In genomic region chr5:32143991-32144636, GRCh38 we compare ENCODE assay signal across 17 cellular contexts. TPM values are rescaled to one million over a fixed set of nuclear protein-coding genes. Genes with fewer than 3 reads are reported as not detected.
DNase-seq lines count a peak whose midpoint lies in the region; ATAC-seq, FAIRE-seq and TF ChIP-seq lines count a peak whose summit lies in the region.
"Had no signal": no experiment of that assay in that cellular context is flagged by ENCODE, and none has a peak within 500 bp of the region (broad histone marks: within the 10 kb centered on the region; RNA-seq: fewer than 3 reads in every experiment).

No MANE protein-coding gene starts in this region.

- no peak overlapping the region for H3K14ac ChIP-seq in H1 (ENCODE audit: insufficient read length)

- H3K79me2 ChIP-seq in H1 (ENCODE audit: control insufficient read depth in 1 of 2, insufficient read depth in 2 of 2, low read length in 2 of 2) (peaks cover 5 to 82% of the 10 kb centered on the region in 2 experiments), smooth muscle cell (ENCODE audit: low read depth) (peaks cover 83% of the 10 kb centered on the region)

- no peak overlapping the region for H3K4ac ChIP-seq in H1 (replicated peaks; ENCODE audit: insufficient read length, low read depth, low read length)

- no peaks in the 10 kb centered on the region for H3K79me1 ChIP-seq in H1 (ENCODE audit: low read depth, low read length)

- H3K56ac ChIP-seq in H1 (replicated peaks; ENCODE audit: insufficient read length, low read depth, low read length), result no peak overlapping the region

- no peaks in the 10 kb centered on the region for H3K27me3 ChIP-seq in heart left ventricle
- peaks cover 0 to 1% (median 0%) of the 10 kb centered on the region in 4 experiments; a peak in 1 of 7 replicates for H3K27me3 ChIP-seq in H1 (replicated peaks in 1 of 4; ENCODE audit: control insufficient read depth in 3 of 4, extremely low read depth in 1 of 4, insufficient read depth in 3 of 4, low read length in 3 of 4)
- H3K27me3 ChIP-seq in smooth muscle cell (ENCODE audit: low read depth), result no peaks in the 10 kb centered on the region
- H3K27me3 ChIP-seq: foreskin keratinocyte had no signal

- H3K23ac ChIP-seq in H1 (ENCODE audit: insufficient read length), result no peak overlapping the region

- H3K4me3 ChIP-seq in heart left ventricle, result no peak overlapping the region
- no peak overlapping the region for H3K4me3 ChIP-seq in H1 (ENCODE audit: extremely low read depth in 1 of 4, insufficient read depth in 2 of 4, low read depth in 3 of 4, low read length in 4 of 4)
- H3K4me3 ChIP-seq in smooth muscle cell, result no peak overlapping the region

- ATAC-seq in heart left ventricle (peak in 2 of 4 donors; percentile 8 to 13), Right ventricle myocardium superior (ENCODE audit: poor library complexity) (no peak), GM21723 (IDR thresholded peaks at IDR 0.05; ENCODE audit: unreplicated experiment) (no peak), HG03159 (IDR thresholded peaks at IDR 0.05; ENCODE audit: unreplicated experiment) (no peak)
- ATAC-seq: T-cell had no signal

- peak overlapping the region in 7 of 12 donors; percentile 1 to 52 (median 40) for H3K27ac ChIP-seq in heart left ventricle
- no peak overlapping the region for H3K27ac ChIP-seq in H1 (ENCODE audit: low read depth, low read length)
- H3K27ac ChIP-seq in smooth muscle cell (ENCODE audit: low read depth), result peak overlapping the region; percentile 56
- H3K27ac ChIP-seq: foreskin keratinocyte had no signal

- no peak for TF ChIP-seq EP300 in H1 (IDR thresholded peaks at IDR 0.05; ENCODE audit: borderline replicate concordance in 1 of 2, low read depth in 2 of 2, low read length in 2 of 2)

- TF ChIP-seq POLR2A in heart left ventricle (IDR thresholded peaks at IDR 0.05) (no peak), H1 (IDR thresholded peaks at IDR 0.05; ENCODE audit: control extremely low read depth in 1 of 2, low read depth in 2 of 2, low read length in 2 of 2) (no peak)

- no peak overlapping the region for H2BK15ac ChIP-seq in H1 (ENCODE audit: low read length)

- CTCF ChIA-PET in H1 (lab: Charles Lee; ENCODE audit: partially characterized antibody), result interaction anchor here (0.8 kb wide), 1 partner anchor 86 kb away, joined by 4 read pairs; no protein-coding TSS in a partner anchor

- no peak overlapping the region for H2BK5ac ChIP-seq in H1 (ENCODE audit: low read depth, low read length)

- POLR2A ChIA-PET in H1 (lab: Charles Lee; ENCODE audit: partially characterized antibody), result interaction anchor here (1.2 kb wide), 3 partner anchors 9 to 29 kb away, joined by 3 to 4 read pairs (median 3); no protein-coding TSS in a partner anchor

- no peak overlapping the region for H4K5ac ChIP-seq in H1 (ENCODE audit: insufficient read length, low read depth, low read length)

- H2BK120ac ChIP-seq in H1 (replicated peaks; ENCODE audit: low read depth, low read length), result no peak overlapping the region

- H3K9me3 ChIP-seq in heart left ventricle (no peaks in the 10 kb centered on the region), H1 (ENCODE audit: insufficient read depth in 2 of 2, low read depth in 1 of 2, low read length in 1 of 2) (peaks cover 0 to 6% of the 10 kb centered on the region in 2 experiments; a peak in 1 of 4 replicates), smooth muscle cell (replicated peaks; ENCODE audit: low read depth) (no peaks in the 10 kb centered on the region)

- TF ChIP-seq CTCF in heart left ventricle (IDR thresholded peaks at IDR 0.05) (no peak), H1 (IDR thresholded peaks at IDR 0.05; ENCODE audit: control extremely low read depth in 1 of 3, insufficient read depth in 1 of 3, low read depth in 1 of 3, low read length in 3 of 3) (no peak), smooth muscle cell (IDR thresholded peaks at IDR 0.05; ENCODE audit: borderline replicate concordance, insufficient read depth, poor library complexity, severe bottlenecking) (no peak)

- no peak for FAIRE-seq in H1 (lab: Jason Lieb, UNC)
- FAIRE-seq: urothelium cell line had no signal

- no peak for TF ChIP-seq RAD21 in H1 (IDR thresholded peaks at IDR 0.05 in 1 of 2, conservative IDR thresholded peaks at IDR 0.05 in 1 of 2; ENCODE audit: low read depth in 2 of 2, low read length in 2 of 2)

- no peak overlapping the region for H4K8ac ChIP-seq in H1 (ENCODE audit: extremely low read depth, insufficient read depth, low read length)

- H3K4me2 ChIP-seq in H1 (ENCODE audit: insufficient read depth in 1 of 2, low read depth in 2 of 2, low read length in 2 of 2) (no peak overlapping the region), smooth muscle cell (no peak overlapping the region)

- H3F3A ChIP-seq in smooth muscle cell (ENCODE audit: low read depth), result no peaks in the 10 kb centered on the region

- peaks cover 0 to 17% (median 0%) of the 10 kb centered on the region in 9 donors for H3K36me3 ChIP-seq in heart left ventricle
- H3K36me3 ChIP-seq in H1 (ENCODE audit: control insufficient read depth in 2 of 4, insufficient read depth in 4 of 4, low read length in 3 of 4), result peaks cover 0 to 9% (median 2%) of the 10 kb centered on the region in 4 experiments; a peak in 3 of 8 replicates
- H3K36me3 ChIP-seq in smooth muscle cell (ENCODE audit: low read depth), result no peaks in the 10 kb centered on the region

- H2BK12ac ChIP-seq in H1 (ENCODE audit: low read depth, low read length), result no peak overlapping the region

- H4K20me1 ChIP-seq in H1 (replicated peaks in 1 of 2; ENCODE audit: control insufficient read depth in 1 of 2, insufficient read depth in 2 of 2, low read length in 2 of 2) (peaks cover 7 to 16% of the 10 kb centered on the region in 2 experiments), smooth muscle cell (ENCODE audit: low read depth) (peaks cover 83% of the 10 kb centered on the region)

- H3K9ac ChIP-seq in H1 (replicated peaks in 1 of 4; ENCODE audit: extremely low read depth in 1 of 4, low read depth in 3 of 4, low read length in 3 of 4) (no peak overlapping the region), smooth muscle cell (ENCODE audit: low read depth) (no peak overlapping the region)

- intact Hi-C loops in heart left ventricle (cut with DNase I) (no loop called here), Right ventricle myocardium superior (cut with DNase I) (no loop called here)

- H4K91ac ChIP-seq in H1 (replicated peaks; ENCODE audit: insufficient read length, low read length), result no peak overlapping the region

- no peak for DNase-seq in heart left ventricle
- DNase-seq in Right ventricle myocardium superior, result no peak
- peak; percentile 86 for DNase-seq in NCI-H82 (lab: John Stamatoyannopoulos, UW)
- no peak for DNase-seq in H1 (ENCODE audit: low read depth in 1 of 2, low spot score in 2 of 2)
- DNase-seq in smooth muscle cell (lab: John Stamatoyannopoulos, UW; ENCODE audit: unreplicated experiment), result no peak
- no peak for DNase-seq in NCI-H524 treated with DMSO at 0.1 percent for 48 hours (lab: John Stamatoyannopoulos, UW)
- DNase-seq: ACHN; activated CD4-positive, alpha-beta T cell treated with anti-CD3 and anti-CD28 coated beads, Interleukin-2, amount 50 U/mL, for 4 hours; activated T-cell treated with anti-CD3 and anti-CD28 coated beads, Interleukin-2, amount 50 U/mL, for 1 hour; cortex of kidney; NCI-H1417 treated with DMSO at 0.1 percent for 48 hours; NCI-H526 treated with DMSO at 0.1 percent for 48 hours; T-cell had no signal

- H2BK20ac ChIP-seq in H1 (ENCODE audit: low read length), result no peak overlapping the region

- peaks cover 7 to 59% (median 47%) of the 10 kb centered on the region in 12 donors for H3K4me1 ChIP-seq in heart left ventricle
- H3K4me1 ChIP-seq in H1 (replicated peaks in 1 of 4; ENCODE audit: control insufficient read depth in 3 of 4, insufficient read depth in 4 of 4, low read length in 3 of 4), result no peaks in the 10 kb centered on the region
- no peaks in the 10 kb centered on the region for H3K4me1 ChIP-seq in smooth muscle cell (ENCODE audit: low read depth)
- H3K4me1 ChIP-seq: foreskin keratinocyte had no signal

- H2AFZ ChIP-seq in H1 (ENCODE audit: low read length) (no peak overlapping the region), smooth muscle cell (ENCODE audit: low read depth) (no peak overlapping the region)

- WGBS in heart left ventricle, 4 donors, result 75 to 85% (median 83%) methylated on average over 6 of the region's 6 CpGs
- WGBS in H1 (ENCODE audit: extremely low coverage in 1 of 2, insufficient coverage in 1 of 2, insufficient read length in 1 of 2, insufficient replicate concordance in 2 of 2, low coverage in 1 of 2, low lambda C conversion rate in 2 of 2, missing lambda C conversion rate in 1 of 2), 2 experiments, result 97% methylated on average over 6 of the region's 6 CpGs; no CpG with 5 or more reads in 1 of the 2 experiments
- WGBS in smooth muscle cell (ENCODE audit: low lambda C conversion rate), result 92% methylated on average over 6 of the region's 6 CpGs

- no peak overlapping the region for H2AK5ac ChIP-seq in H1 (ENCODE audit: low read depth, low read length)

- no peaks in the 10 kb centered on the region for H3K23me2 ChIP-seq in H1 (ENCODE audit: low read depth, low read length)

- no peak overlapping the region for H3K18ac ChIP-seq in H1 (ENCODE audit: extremely low read depth, low read length)

TF ChIP-seq in H1, 55 proteins besides CTCF, POLR2A, EP300 and RAD21:
- TF ChIP-seq MAFK (IDR thresholded peaks at IDR 0.05; ENCODE audit: low read depth, low read length) (no peak), ASH2L (IDR thresholded peaks at IDR 0.05; ENCODE audit: low read length) (no peak), KDM1A (IDR thresholded peaks at IDR 0.05; ENCODE audit: borderline replicate concordance, low read length) (peak; percentile 34; the same call in 1 of the 2 replicates)

RNA-seq across cellular contexts. Expression of gene GOLPH3, which starts 30.0 kb away (rescaled TPM):
- total RNA-seq in heart left ventricle (10 to 100 TPM; 34.4 to 73.4 (median 50.1) TPM), Right ventricle myocardium superior (35.9 TPM), smooth muscle cell (108 and 112 TPM in 2 replicates)
- polyA plus RNA-seq in heart left ventricle (10 to 100 TPM; 20.3 to 44.0 TPM), H1 (2011; rRNA removed) (36.6 and 53.7 TPM in 2 replicates), smooth muscle cell (91.6 and 95.3 TPM in 2 replicates)
- 86.1 and 93.6 TPM in 2 replicates for total RNA-seq in H1 (2021; fragmentation: NEBNext Ultra II Directional; extraction: Animal tissue kit (Norgen Biotek cat#: 25700))
- 50.1 TPM for polyA plus RNA-seq in H1 (2011; cell fraction: cytosol; rRNA removed)
- polyA plus RNA-seq in H1 (2011; cell fraction: nucleus; rRNA removed), result 21.6 TPM
- polyA plus RNA-seq in H1 (2012, experiment 1 of 2), result 42.0 to 69.0 TPM (median 48.7 TPM) in 4 replicates
- polyA plus RNA-seq in H1 (2012, experiment 2 of 2), result 28.1 TPM
- 54.9 TPM for polyA plus RNA-seq in H1 (2013, experiment 1 of 2)
- 55.5 TPM for polyA plus RNA-seq in H1 (2013, experiment 2 of 2)
- polyA minus RNA-seq in H1 (2011; rRNA and poly(A)+ RNA removed), result 62.0 and 65.6 TPM in 2 replicates
- polyA minus RNA-seq in H1 (2011; cell fraction: cytosol; rRNA and poly(A)+ RNA removed), result 46.9 TPM
- polyA minus RNA-seq in H1 (2011; cell fraction: nucleus; rRNA and poly(A)+ RNA removed), result 46.1 TPM
